8 cellular contexts compared by ENCODE assay signal in genomic region chr10:75099952-75100763, GRCh38. TPM values are rescaled to one million over a fixed set of nuclear protein-coding genes. Genes with fewer than 3 reads are reported as not detected.
A peak's percentile ranks its signal among the peaks of the same experiment; 100 is the strongest.
DNase-seq lines count a peak whose midpoint lies in the region; ATAC-seq and TF ChIP-seq lines count a peak whose summit lies in the region.

No MANE protein-coding gene starts in this region.

- H2AFZ ChIP-seq in PC-9 = no peak overlapping the region

- peak; percentile 97 for TF ChIP-seq CTCF in AG04449 (IDR thresholded peaks at IDR 0.05; ENCODE audit: insufficient read depth, low read length, missing control alignments)
- TF ChIP-seq CTCF in GM13976 (IDR thresholded peaks at IDR 0.05; ENCODE audit: borderline replicate concordance, control extremely low read depth, extremely low read depth, insufficient read depth, missing control alignments) = peak; percentile 95
- peak; percentile 94 for TF ChIP-seq CTCF in PC-9 (conservative IDR thresholded peaks at IDR 0.05)
- peak; percentile 95 for TF ChIP-seq CTCF in neutrophil (IDR thresholded peaks at IDR 0.05)
- peak in 6 of 7 experiments; percentile 90 to 99 (median 98) for TF ChIP-seq CTCF in stomach (IDR thresholded peaks at IDR 0.05)

- H3K27ac Mint-ChIP-seq in activated T-helper 1 cell treated with anti-CD3 and anti-CD28 coated beads, Interleukin-12 subunit alpha, Interleukin-12 subunit beta, Interleukin-2, Interleukin-4 antibody, amounts not matched to agents 30 ng/mL and 10 ng/mL and 1 ng/mL, durations not matched to agents 14 hours and 24 hours and 36 hours = no peak overlapping the region

- H3K4me1 ChIP-seq in PC-9 (replicated peaks; ENCODE audit: insufficient read depth) (no peaks in the 10 kb centered on the region), neutrophil (ENCODE audit: control insufficient read depth in 1 of 2, insufficient read depth in 1 of 2, low read depth in 1 of 2, low read length in 1 of 2) (peaks cover 19 to 21% of the 10 kb centered on the region in 2 experiments), stomach (peaks cover 6 to 17% (median 13%) of the 10 kb centered on the region in 4 donors)

- no peaks in the 10 kb centered on the region for H3K79me2 ChIP-seq in PC-9 (ENCODE audit: low read depth)

- H4K20me1 ChIP-seq in PC-9 (ENCODE audit: insufficient read depth) = no peaks in the 10 kb centered on the region

- CTCF ChIA-PET in AG04449 (lab: Yijun Ruan, JAX) = interaction anchor here (0.6 to 16.4 kb wide), 22 partner anchors 8 to 970 kb away, joined by 3 to 319 read pairs (median 4); partner anchors contain the start of gene COMTD1
- CTCF ChIA-PET in PC-9 (lab: Charles Lee) = interaction anchor here (0.5 to 1.0 kb wide), 4 partner anchors 9 to 1086 kb away, joined by 3 to 5 read pairs (median 3); no protein-coding TSS in a partner anchor

- no peak overlapping the region for H3K4me2 ChIP-seq in PC-9

- peaks cover 5% of the 10 kb centered on the region for H3K4me1 Mint-ChIP-seq in activated T-helper 1 cell treated with anti-CD3 and anti-CD28 coated beads, Interleukin-12 subunit alpha, Interleukin-12 subunit beta, Interleukin-2, Interleukin-4 antibody, amounts not matched to agents 30 ng/mL and 10 ng/mL and 1 ng/mL, durations not matched to agents 14 hours and 24 hours and 36 hours (ENCODE audit: low read depth)

- H3K27ac ChIP-seq in PC-9 (no peak overlapping the region), neutrophil (no peak overlapping the region), stomach (no peak overlapping the region)

- H3K9me3 ChIP-seq in PC-9 (ENCODE audit: insufficient read depth, low read depth) (no peaks in the 10 kb centered on the region), neutrophil (no peaks in the 10 kb centered on the region), stomach (no peaks in the 10 kb centered on the region)

- no peaks in the 10 kb centered on the region for H3K9me2 ChIP-seq in PC-9 (ENCODE audit: insufficient read depth)

- intact Hi-C loops in PC-9 (cut with micrococcal nuclease; ENCODE audit: unreplicated experiment) (loop anchor here (1.0 to 10.0 kb wide), 4 partner anchors 834 to 1215 kb away; no protein-coding TSS in a partner anchor), stomach (cut with DNase I; ENCODE audit: low total_unique reads) (loop anchor here (5.0 to 10.0 kb wide), 2 partner anchors 135 to 833 kb away; partner anchors contain the start of gene COMTD1)
- intact Hi-C loops in activated T-helper 1 cell treated with anti-CD3 and anti-CD28 coated beads, Interleukin-12 subunit alpha, Interleukin-12 subunit beta, Interleukin-2, Interleukin-4 antibody, amounts not matched to agents 30 ng/mL and 10 ng/mL and 1 ng/mL, durations not matched to agents 14 hours and 24 hours and 36 hours (cut with micrococcal nuclease) = loop anchor here (1.0 to 10.0 kb wide), 4 partner anchors 78 to 856 kb away; no protein-coding TSS in a partner anchor

- no peak for TF ChIP-seq POLR2A in stomach (IDR thresholded peaks at IDR 0.05)

- H3K4me3 Mint-ChIP-seq in activated T-helper 1 cell treated with anti-CD3 and anti-CD28 coated beads, Interleukin-12 subunit alpha, Interleukin-12 subunit beta, Interleukin-2, Interleukin-4 antibody, amounts not matched to agents 30 ng/mL and 10 ng/mL and 1 ng/mL, durations not matched to agents 14 hours and 24 hours and 36 hours = no peak overlapping the region

- WGBS in stomach, 5 donors = 27 to 35% (median 28%) methylated on average over 14 to 18 of the region's 18 CpGs

- peak; percentile 81 for ATAC-seq in HG03103 (IDR thresholded peaks at IDR 0.05; ENCODE audit: low read depth, unreplicated experiment)

- H3K36me3 Mint-ChIP-seq in activated T-helper 1 cell treated with anti-CD3 and anti-CD28 coated beads, Interleukin-12 subunit alpha, Interleukin-12 subunit beta, Interleukin-2, Interleukin-4 antibody, amounts not matched to agents 30 ng/mL and 10 ng/mL and 1 ng/mL, durations not matched to agents 14 hours and 24 hours and 36 hours (ENCODE audit: low read depth) = no peaks in the 10 kb centered on the region

- BruUV-seq in PC-9 (replicated peaks; lab: Mats Ljungman, UMichigan) = no TSS peak

- no peaks in the 10 kb centered on the region for H3K36me3 ChIP-seq in PC-9 (ENCODE audit: low read depth)
- peaks cover 5% of the 10 kb centered on the region for H3K36me3 ChIP-seq in neutrophil
- no peaks in the 10 kb centered on the region for H3K36me3 ChIP-seq in stomach

- H3K4me3 ChIP-seq in AG04449 (ENCODE audit: low read depth, low read length) = no peak overlapping the region
- H3K4me3 ChIP-seq in PC-9 = no peak overlapping the region
- H3K4me3 ChIP-seq in neutrophil (ENCODE audit: low read depth in 1 of 2, low read length in 1 of 2) = no peak overlapping the region
- no peak overlapping the region for H3K4me3 ChIP-seq in stomach

- no peak for DNase-seq in AG04449 (ENCODE audit: low read depth, low spot score)
- DNase-seq in GM13976 (ENCODE audit: low spot score) = peak; percentile 93
- peak; percentile 52 to 84 for DNase-seq in PC-9
- DNase-seq in activated T-helper 1 cell treated with anti-CD3 and anti-CD28 coated beads, Interleukin-12 subunit alpha, Interleukin-12 subunit beta, Interleukin-2, Interleukin-4 antibody, amounts not matched to agents 30 ng/mL and 10 ng/mL and 1 ng/mL, durations not matched to agents 14 hours and 24 hours and 36 hours (ENCODE audit: low spot score) = peak; percentile 67
- DNase-seq in fibroblast of the conjunctiva (ENCODE audit: low read depth) = peak; percentile 45
- peak; percentile 87 for DNase-seq in stomach

- POLR2A ChIA-PET in AG04449 (lab: Yijun Ruan, JAX) = no interaction called here
- POLR2A ChIA-PET in PC-9 (lab: Charles Lee; ENCODE audit: unreplicated experiment) = no interaction called here

- no peaks in the 10 kb centered on the region for H3K9me3 Mint-ChIP-seq in activated T-helper 1 cell treated with anti-CD3 and anti-CD28 coated beads, Interleukin-12 subunit alpha, Interleukin-12 subunit beta, Interleukin-2, Interleukin-4 antibody, amounts not matched to agents 30 ng/mL and 10 ng/mL and 1 ng/mL, durations not matched to agents 14 hours and 24 hours and 36 hours

- no peaks in the 10 kb centered on the region for H3K27me3 Mint-ChIP-seq in activated T-helper 1 cell treated with anti-CD3 and anti-CD28 coated beads, Interleukin-12 subunit alpha, Interleukin-12 subunit beta, Interleukin-2, Interleukin-4 antibody, amounts not matched to agents 30 ng/mL and 10 ng/mL and 1 ng/mL, durations not matched to agents 14 hours and 24 hours and 36 hours (ENCODE audit: insufficient read depth)

- no peaks in the 10 kb centered on the region for H3K27me3 ChIP-seq in PC-9 (ENCODE audit: insufficient read depth, low read depth)
- no peaks in the 10 kb centered on the region for H3K27me3 ChIP-seq in neutrophil
- no peaks in the 10 kb centered on the region for H3K27me3 ChIP-seq in stomach

- in situ Hi-C loops in GM13976 (cut with MboI; ENCODE audit: low sequenced_read_pairs, unreplicated experiment) = loop anchor here (5.0 to 10.0 kb wide), 2 partner anchors 355 to 833 kb away; no protein-coding TSS in a partner anchor

- H3F3A ChIP-seq in PC-9 (ENCODE audit: insufficient read depth, low read depth) = no peaks in the 10 kb centered on the region; the same call in 1 of the 2 replicates

- no peak for TF ChIP-seq EP300 in stomach (IDR thresholded peaks at IDR 0.05)

RNA-seq across cellular contexts. Expression of gene SAMD8, which starts 11.3 kb away (rescaled TPM):
- total RNA-seq in PC-9 (2021) (27.6 and 31.1 TPM in 2 replicates), stomach (10 to 100 TPM in 3 of 5 donors, 1 to 10 TPM in 2; 3.2 to 34.9 (median 11.9) TPM)
- total RNA-seq in activated T-helper 1 cell treated with anti-CD3 and anti-CD28 coated beads, Interleukin-12 subunit alpha, Interleukin-12 subunit beta, Interleukin-2, Interleukin-4 antibody, amounts not matched to agents 30 ng/mL and 10 ng/mL and 1 ng/mL, durations not matched to agents 14 hours and 24 hours and 36 hours = 16.2 and 16.5 TPM in 2 replicates
- 1 to 10 TPM; 2.9 to 5.2 (median 4.3) TPM for polyA plus RNA-seq in stomach
